ENCODE assay signal across 10 cellular contexts in the genomic region with DNA sequence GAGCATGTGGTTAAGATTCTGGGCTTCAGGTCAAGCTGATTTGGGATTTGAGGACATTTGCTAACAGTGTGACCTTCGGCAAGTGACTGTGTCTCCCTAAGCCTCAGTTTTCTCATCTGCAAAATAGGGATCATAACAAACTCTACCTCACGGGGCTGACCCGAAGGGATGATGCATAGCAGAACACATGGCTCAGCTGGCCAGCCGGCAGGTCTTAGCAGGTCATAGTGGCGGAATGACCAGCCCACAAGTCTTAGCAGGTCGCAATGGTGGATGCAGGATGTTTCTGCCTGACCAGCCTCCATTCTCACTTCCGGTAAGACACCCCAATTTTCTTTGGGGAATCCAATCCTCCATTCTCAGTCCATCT.
DNase-seq lines count a peak whose midpoint lies in the region; TF ChIP-seq lines count a peak whose summit lies in the region.
"Had no signal": no experiment of that assay in that cellular context is flagged by ENCODE, and none has a peak within 500 bp of the region (broad histone marks: within the 10 kb centered on the region; RNA-seq: fewer than 3 reads in every experiment).

No MANE protein-coding gene starts in this region.

- peak overlapping the region; percentile 71 for H3K4me3 Mint-ChIP-seq in activated CD4-positive, alpha-beta T cell treated with anti-CD3 and anti-CD28 coated beads, Interleukin-2, amount 10 ng/mL, durations not matched to agents 24 days and 14 days
- no peak overlapping the region for H3K4me3 Mint-ChIP-seq in chondrocyte (ENCODE audit: unreplicated experiment)
- H3K4me3 Mint-ChIP-seq: H9 had no signal

- peak overlapping the region; percentile 99 for H3K9ac ChIP-seq in MM.1S (ENCODE audit: low read length)

- H3K36me3 ChIP-seq in MM.1S (replicated peaks; ENCODE audit: insufficient read depth, low read length), result no peaks in the 10 kb centered on the region

- no peaks in the 10 kb centered on the region for H4K20me1 ChIP-seq in MM.1S (ENCODE audit: insufficient read depth, low read length)

- no peaks in the 10 kb centered on the region for H3K9me2 ChIP-seq in MM.1S (replicated peaks; ENCODE audit: insufficient read depth, low read length)

- peak overlapping the region; percentile 94 for H3K27ac ChIP-seq in MM.1S (ENCODE audit: low read length)
- H3K27ac ChIP-seq in skin epidermis, result peak overlapping the region in 15 of 21 experiments; percentile 4 to 97 (median 60)

- H2AFZ ChIP-seq in MM.1S (ENCODE audit: low read length), result no peak overlapping the region

- no peaks in the 10 kb centered on the region for H3K9me3 ChIP-seq in MM.1S (replicated peaks; ENCODE audit: insufficient read depth, low read length)

- H3K4me3 ChIP-seq in MM.1S (ENCODE audit: low read length) (peak overlapping the region; percentile 45), skin epidermis (no peak overlapping the region)

- H3F3A ChIP-seq in MM.1S (ENCODE audit: insufficient read depth, low read length), result peaks cover 53% of the 10 kb centered on the region

- peak overlapping the region; percentile 87 for H3K27ac Mint-ChIP-seq in activated CD4-positive, alpha-beta T cell treated with anti-CD3 and anti-CD28 coated beads, Interleukin-2, amount 10 ng/mL, durations not matched to agents 24 days and 14 days
- H3K27ac Mint-ChIP-seq in chondrocyte (ENCODE audit: unreplicated experiment), result no peak overlapping the region
- H3K27ac Mint-ChIP-seq: H9 had no signal

- H3K9me3 Mint-ChIP-seq in activated CD4-positive, alpha-beta T cell treated with anti-CD3 and anti-CD28 coated beads, Interleukin-2, amount 10 ng/mL, durations not matched to agents 24 days and 14 days, result no peaks in the 10 kb centered on the region
- no peaks in the 10 kb centered on the region for H3K9me3 Mint-ChIP-seq in chondrocyte (ENCODE audit: low read depth)
- H3K9me3 Mint-ChIP-seq: H9 had no signal

- DNase-seq in activated CD4-positive, alpha-beta T cell treated with anti-CD3 and anti-CD28 coated beads, Interleukin-2, amount 10 ng/mL, durations not matched to agents 24 days and 14 days, result no peak
- no peak for DNase-seq in activated CD4-positive, alpha-beta T cell treated with anti-CD3 and anti-CD28 coated beads, Interleukin-2, amount 50 U/mL, for 1 hour
- DNase-seq in MM.1S, result peak; percentile 23
- peak; percentile 38 for DNase-seq in chondrocyte (ENCODE audit: low spot score)
- no peak for DNase-seq in NCI-H1436 (lab: John Stamatoyannopoulos, UW)
- no peak for DNase-seq in NAMALWA (ENCODE audit: low spot score)
- DNase-seq in DMS79 (lab: John Stamatoyannopoulos, UW), result no peak
- DNase-seq: DMS 273 treated with DMSO at 0.1 percent for 48 hours, H9 had no signal

- peaks cover 67% of the 10 kb centered on the region for H3K4me1 Mint-ChIP-seq in activated CD4-positive, alpha-beta T cell treated with anti-CD3 and anti-CD28 coated beads, Interleukin-2, amount 10 ng/mL, durations not matched to agents 24 days and 14 days
- peaks cover 15% of the 10 kb centered on the region for H3K4me1 Mint-ChIP-seq in chondrocyte (ENCODE audit: low read depth)

- peaks cover 81% of the 10 kb centered on the region for H3K79me2 ChIP-seq in MM.1S (ENCODE audit: low read length)

- peaks cover 86% of the 10 kb centered on the region for H3K4me1 ChIP-seq in MM.1S (ENCODE audit: low read length)

- intact Hi-C loops in activated CD4-positive, alpha-beta T cell treated with anti-CD3 and anti-CD28 coated beads, Interleukin-2, amount 10 ng/mL, durations not matched to agents 24 days and 14 days (cut with micrococcal nuclease), result loop anchor here (5.0 to 10.0 kb wide), 3 partner anchors 818 to 1383 kb away; partner anchors contain the start of genes LSM3 and XPC

- no peaks in the 10 kb centered on the region for H3K27me3 ChIP-seq in MM.1S (replicated peaks; ENCODE audit: insufficient read depth, low read length)

- no peak for TF ChIP-seq CTCF in MM.1S (IDR thresholded peaks at IDR 0.05; ENCODE audit: low read length)
- TF ChIP-seq CTCF in chondrocyte (IDR thresholded peaks at IDR 0.05), result no peak

- H3K27me3 Mint-ChIP-seq in activated CD4-positive, alpha-beta T cell treated with anti-CD3 and anti-CD28 coated beads, Interleukin-2, amount 10 ng/mL, durations not matched to agents 24 days and 14 days, result no peaks in the 10 kb centered on the region
- peaks cover 7% of the 10 kb centered on the region for H3K27me3 Mint-ChIP-seq in chondrocyte (ENCODE audit: low read depth)

- H3K36me3 Mint-ChIP-seq in activated CD4-positive, alpha-beta T cell treated with anti-CD3 and anti-CD28 coated beads, Interleukin-2, amount 10 ng/mL, durations not matched to agents 24 days and 14 days (ENCODE audit: low read depth), result peaks cover 25% of the 10 kb centered on the region
- H3K36me3 Mint-ChIP-seq in chondrocyte (ENCODE audit: low read depth), result peaks cover 2% of the 10 kb centered on the region

- H3K4me2 ChIP-seq in MM.1S (ENCODE audit: low read depth, low read length), result peak overlapping the region; percentile 94

Comparison
In these comparisons a context has a peak if more than half of its experiments do, and no peak if none do; other contexts are left out.
1. DNase-seq: peak in MM.1S (single experiment) and chondrocyte (single experiment); none in activated CD4-positive, alpha-beta T cell treated with anti-CD3 and anti-CD28 coated beads, Interleukin-2, amount 10 ng/mL, durations not matched to agents 24 days and 14 days (single experiment), activated CD4-positive, alpha-beta T cell treated with anti-CD3 and anti-CD28 coated beads, Interleukin-2, amount 50 U/mL, for 1 hour (single experiment), NCI-H1436 (single experiment), NAMALWA (single experiment) and DMS79 (single experiment).